Comparison of ENCODE assay signal across 8 cellular contexts in the genomic region with DNA sequence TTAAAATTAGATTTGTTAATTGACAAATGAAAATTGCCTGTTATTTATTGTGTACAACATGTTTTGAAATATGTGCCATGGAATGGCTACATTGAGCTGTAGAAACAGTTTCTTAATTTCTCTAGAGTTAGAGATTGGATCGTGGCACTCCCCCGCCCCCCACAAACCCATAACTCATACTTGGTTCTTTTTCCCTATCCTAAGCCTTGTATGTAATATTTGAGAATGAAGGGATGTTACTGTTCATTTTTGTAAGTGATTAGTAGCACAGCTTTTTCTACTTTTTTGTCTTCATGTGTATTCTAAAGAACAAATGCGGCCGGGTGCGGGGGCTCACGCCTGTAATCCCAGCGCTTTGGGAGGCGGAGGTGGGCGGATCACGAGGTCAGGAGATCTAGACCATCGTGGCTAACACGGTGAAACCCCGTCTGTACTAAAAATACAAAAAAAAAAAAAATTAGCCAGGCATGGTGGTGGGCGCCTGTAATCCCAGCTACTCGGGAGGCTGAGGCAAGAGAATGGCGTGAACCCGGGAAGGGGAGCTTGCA. TPM values are rescaled to one million over a fixed set of nuclear protein-coding genes. Genes with fewer than 3 reads are reported as not detected.
DNase-seq lines count a peak whose midpoint lies in the region; ATAC-seq, FAIRE-seq and TF ChIP-seq lines count a peak whose summit lies in the region.
"Not testable (repeated sequence)": the region's sequence is repeated elsewhere in the genome, so short reads cannot be mapped to it uniquely, and the experiment has no call there.

No MANE protein-coding gene starts in this region.

- H3K9me1 ChIP-seq in K562 (ENCODE audit: control insufficient read depth, insufficient read depth, low read length) = not testable (repeated sequence)

- not testable (repeated sequence) for H3K9ac ChIP-seq in KMS-11; stomach smooth muscle (ENCODE audit: low read length in 2 of 2)
- H3K9ac ChIP-seq in SK-N-SH = peak overlapping the region; percentile 94; the same call in 1 of the 2 replicates
- H3K9ac ChIP-seq in K562 (ENCODE audit: insufficient read depth in 1 of 2, low read depth in 2 of 2, low read length in 2 of 2) = peak overlapping the region in 1 of 2 experiments; percentile 99; a peak in 2 of 4 replicates
- H3K9ac ChIP-seq in iPS-18a (ENCODE audit: low read length) = peak overlapping the region; percentile 90

- TF ChIP-seq RAD21 in SK-N-SH (IDR thresholded peaks at IDR 0.05; ENCODE audit: low read length); K562 (CRISPR knock-in tag; conservative IDR thresholded peaks at IDR 0.05 in 1 of 2, IDR thresholded peaks at IDR 0.05 in 1 of 2): not testable (repeated sequence)

- TF ChIP-seq CTCF in BE2C (IDR thresholded peaks at IDR 0.05; ENCODE audit: low read depth, low read length); KMS-11 (conservative IDR thresholded peaks at IDR 0.05; ENCODE audit: low read depth, low read length); SK-N-SH (IDR thresholded peaks at IDR 0.05); K562 (IDR thresholded peaks at IDR 0.05 in 2 of 3, conservative IDR thresholded peaks at IDR 0.05 in 1 of 3; ENCODE audit: insufficient read depth in 2 of 3, low read depth in 1 of 3, low read length in 3 of 3); fibroblast of villous mesenchyme (IDR thresholded peaks at IDR 0.05; ENCODE audit: insufficient read depth, low read depth, low read length); osteoblast (IDR thresholded peaks at IDR 0.05; ENCODE audit: extremely low read depth, low read depth, low read length): not testable (repeated sequence)

- not testable (repeated sequence) for ATAC-seq in K562

- in situ Hi-C loops in K562 (cut with MboI) = not testable (repeated sequence)

- not testable (repeated sequence) for H2AFZ ChIP-seq in KMS-11 (ENCODE audit: low read depth); SK-N-SH (ENCODE audit: low read depth); osteoblast (ENCODE audit: low read length)
- H2AFZ ChIP-seq in K562 (ENCODE audit: low read depth, low read length) = peak overlapping the region; percentile 51; the same call in 1 of the 2 replicates

- not testable (repeated sequence) for BruUV-seq in K562 (replicated peaks; lab: Mats Ljungman, UMichigan)

- DNase-seq in BE2C; SK-N-SH; fibroblast of villous mesenchyme (ENCODE audit: low read depth); osteoblast (ENCODE audit: insufficient read length, low spot score, missing footprints): not testable (repeated sequence)
- DNase-seq in K562 (ENCODE audit: extremely low read depth in 1 of 4, low spot score in 3 of 4) = peak in 1 of 4 experiments; percentile 25

- H3K27me3 ChIP-seq in BE2C; KMS-11 (ENCODE audit: insufficient read depth, low read depth); SK-N-SH (ENCODE audit: insufficient read depth); K562 (ENCODE audit: control insufficient read depth in 2 of 2, insufficient read depth in 2 of 2, low read length in 2 of 2); iPS-18a (ENCODE audit: control insufficient read depth, insufficient read depth, low read length); osteoblast (ENCODE audit: insufficient read depth, low read length); stomach smooth muscle (ENCODE audit: control insufficient read depth in 1 of 2, insufficient read depth in 2 of 2, low read length in 2 of 2): not testable (repeated sequence)

- intact Hi-C loops in K562 (cut with micrococcal nuclease) = not testable (repeated sequence)

- CTCF ChIA-PET in SK-N-SH (lab: Yijun Ruan, JAX) = interaction anchor here (1.2 to 5.8 kb wide), 10 partner anchors 13 to 349 kb away, joined by 3 to 34 read pairs (median 5); a partner anchor contains a TSS
- CTCF ChIA-PET in K562 (lab: Yijun Ruan, JAX; ENCODE audit: low intra/inter-chr PET ratio) = not testable (repeated sequence)

- H3K4me3 ChIP-seq in BE2C (ENCODE audit: low read depth, low read length) (peak overlapping the region; percentile 82), SK-N-SH (ENCODE audit: low read depth in 2 of 2, low read length in 1 of 2) (peak overlapping the region in 1 of 2 experiments; percentile 93; a peak in 2 of 4 replicates), K562 (peak overlapping the region; percentile 64), fibroblast of villous mesenchyme (ENCODE audit: low read depth, low read length) (peak overlapping the region; percentile 94)
- H3K4me3 ChIP-seq in KMS-11 (IDR thresholded peaks at IDR 0.05; ENCODE audit: insufficient read depth, low read depth, low read length); iPS-18a (ENCODE audit: low read length); osteoblast (ENCODE audit: insufficient read depth, low read length); stomach smooth muscle (ENCODE audit: low read length in 2 of 2): not testable (repeated sequence)

- H4K20me1 ChIP-seq in KMS-11 (ENCODE audit: insufficient read depth) (peaks cover 16% of the 10 kb centered on the region), SK-N-SH (ENCODE audit: insufficient read depth) (peaks cover 16% of the 10 kb centered on the region), K562 (replicated peaks; ENCODE audit: control insufficient read depth, insufficient read depth, low read length) (peaks cover 17% of the 10 kb centered on the region), osteoblast (ENCODE audit: insufficient read depth, low read length) (peaks cover 16% of the 10 kb centered on the region)

- not testable (repeated sequence) for TF ChIP-seq EP300 in SK-N-SH (IDR thresholded peaks at IDR 0.05; ENCODE audit: borderline replicate concordance in 1 of 2, low read depth in 1 of 2, low read length in 1 of 2); K562 (IDR thresholded peaks at IDR 0.05; ENCODE audit: low read length)

- not testable (repeated sequence) for FAIRE-seq in K562 (lab: Jason Lieb, UNC)

- H3F3A ChIP-seq in SK-N-SH (replicated peaks; ENCODE audit: insufficient read depth) = peaks cover 18% of the 10 kb centered on the region

- TF ChIP-seq POLR2A in K562 (conservative IDR thresholded peaks at IDR 0.05) = not testable (repeated sequence)

- H3K27ac ChIP-seq in KMS-11; iPS-18a (ENCODE audit: low read length); osteoblast (ENCODE audit: low read depth, low read length): not testable (repeated sequence)
- H3K27ac ChIP-seq in SK-N-SH (ENCODE audit: low read depth in 2 of 2, low read length in 1 of 2) (0 out of 4 replicates have a peak overlapping the region, but pooled peaks of 1 of the 2 experiments have one; percentile 100), K562 (ENCODE audit: extremely low read depth, low read depth, low read length) (peak overlapping the region; percentile 62; the same call in 2 of the 3 replicates), stomach smooth muscle (ENCODE audit: low read length) (peak overlapping the region; percentile 67)

- POLR2A ChIA-PET in SK-N-SH (lab: Yijun Ruan, JAX) (interaction anchor here (0.6 to 4.6 kb wide), 4 partner anchors 9 to 213 kb away, joined by 3 to 47 read pairs (median 4); a partner anchor contains a TSS), K562 (lab: Yijun Ruan, JAX) (interaction anchor here (1.0 to 3.1 kb wide), 4 partner anchors 9 to 183 kb away, joined by 3 to 31 read pairs (median 3); no protein-coding TSS in a partner anchor)

- H3K4me1 ChIP-seq in BE2C = not testable (repeated sequence)
- H3K4me1 ChIP-seq in KMS-11 (ENCODE audit: low read depth, poor library complexity, severe bottlenecking) = peaks cover 27% of the 10 kb centered on the region
- peaks cover 12 to 22% of the 10 kb centered on the region in 2 experiments; a peak in 3 of 4 replicates for H3K4me1 ChIP-seq in SK-N-SH (ENCODE audit: control insufficient read depth in 1 of 2, insufficient read depth in 2 of 2, low read depth in 1 of 2, low read length in 1 of 2)
- H3K4me1 ChIP-seq in K562 (replicated peaks in 1 of 2; ENCODE audit: control insufficient read depth in 2 of 2, insufficient read depth in 2 of 2, low read length in 2 of 2) = peaks cover 5 to 14% of the 10 kb centered on the region in 2 experiments; a peak in 4 of 5 replicates
- H3K4me1 ChIP-seq in iPS-18a (ENCODE audit: control insufficient read depth, low read depth, low read length) = peaks cover 12% of the 10 kb centered on the region
- peaks cover 22% of the 10 kb centered on the region for H3K4me1 ChIP-seq in osteoblast (ENCODE audit: insufficient read depth, low read length)
- peaks cover 21% of the 10 kb centered on the region for H3K4me1 ChIP-seq in stomach smooth muscle (ENCODE audit: control insufficient read depth, insufficient read depth, low read length)

- H3K9me3 ChIP-seq in BE2C; SK-N-SH; K562 (replicated peaks; ENCODE audit: control insufficient read depth, insufficient read depth, low read depth, low read length); iPS-18a (ENCODE audit: control insufficient read depth, low read depth, low read length); osteoblast (ENCODE audit: low read depth, low read length); stomach smooth muscle (ENCODE audit: control insufficient read depth in 2 of 2, low read length in 2 of 2): not testable (repeated sequence)

- WGBS in SK-N-SH (ENCODE audit: low lambda C conversion rate) = 95% methylated on average over 17 of the region's 17 CpGs
- 8% methylated on average over 14 of the region's 17 CpGs for WGBS in K562 (ENCODE audit: insufficient coverage, low coverage, missing lambda C conversion rate)

- H3K9me2 ChIP-seq in SK-N-SH = not testable (repeated sequence)

- H3K4me2 ChIP-seq in KMS-11 (peak overlapping the region; percentile 86), SK-N-SH (peak overlapping the region; percentile 94), K562 (ENCODE audit: insufficient read depth, low read length) (peak overlapping the region; percentile 88), osteoblast (ENCODE audit: insufficient read depth, low read length) (peak overlapping the region; percentile 82)

- H3K36me3 ChIP-seq in BE2C = peaks cover 24% of the 10 kb centered on the region
- peaks cover 16% of the 10 kb centered on the region for H3K36me3 ChIP-seq in KMS-11 (ENCODE audit: insufficient read depth)
- H3K36me3 ChIP-seq in SK-N-SH (replicated peaks in 1 of 2; ENCODE audit: control insufficient read depth in 1 of 2, insufficient read depth in 2 of 2, low read length in 1 of 2) = peaks cover 37 to 43% of the 10 kb centered on the region in 2 experiments
- peaks cover 48% of the 10 kb centered on the region for H3K36me3 ChIP-seq in K562 (ENCODE audit: control insufficient read depth, insufficient read depth, low read length)
- H3K36me3 ChIP-seq in iPS-18a (ENCODE audit: control insufficient read depth, low read depth, low read length) = peaks cover 37% of the 10 kb centered on the region
- peaks cover 31% of the 10 kb centered on the region for H3K36me3 ChIP-seq in osteoblast (ENCODE audit: insufficient read depth, low read length)
- H3K36me3 ChIP-seq in stomach smooth muscle (ENCODE audit: control insufficient read depth in 2 of 2, insufficient read depth in 2 of 2, low read length in 2 of 2) = peaks cover 11 to 22% of the 10 kb centered on the region in 2 donors

- H3K79me2 ChIP-seq in KMS-11 (ENCODE audit: insufficient read depth, low read depth) (peaks cover 44% of the 10 kb centered on the region), SK-N-SH (ENCODE audit: insufficient read depth) (peaks cover 59% of the 10 kb centered on the region), K562 (ENCODE audit: control insufficient read depth, insufficient read depth, low read length) (peaks cover 57% of the 10 kb centered on the region), osteoblast (ENCODE audit: insufficient read depth, low read length) (peaks cover 49% of the 10 kb centered on the region)

RNA-seq across cellular contexts. Expression of a gene that starts 1.7 kb away (rescaled TPM):
- polyA plus RNA-seq in BE2C (2012; ENCODE audit: insufficient read depth, insufficient read length, low read depth) = 7.5 TPM
- polyA plus RNA-seq in SK-N-SH (2012; rRNA removed) (22.7 and 28.3 TPM in 2 replicates), K562 (2011; rRNA removed) (23.7 and 24.4 TPM in 2 replicates), K562 (2014; fragmentation: Illumina TruSeq; extraction: Trizol) (15.0 and 17.9 TPM in 2 replicates), K562 (2014; fragmentation: Nextera tagmentation; extraction: Ambion mirVana) (10 to 100 TPM; 14.4 to 19.7 TPM), K562 (2014; rRNA removed) (19.9 and 22.8 TPM in 2 replicates)
- polyA plus RNA-seq in SK-N-SH (2012; cell fraction: cytosol; rRNA removed) = 24.9 and 26.3 TPM in 2 replicates
- 28.4 and 31.2 TPM in 2 replicates for polyA plus RNA-seq in SK-N-SH (2012; cell fraction: nucleus; rRNA removed)
- 145 and 147 TPM in 2 replicates for total RNA-seq in K562 (2011; cell fraction: chromatin; rRNA removed; ENCODE audit: low replicate concordance)
- total RNA-seq in K562 (2011; cell fraction: nucleolus; rRNA removed) = 84.1 and 87.6 TPM in 2 replicates
- total RNA-seq in K562 (2011; cell fraction: nucleoplasm; rRNA removed) = 125 and 138 TPM in 2 replicates
- total RNA-seq in K562 (2014; rRNA removed) (15.5 and 25.6 TPM in 2 replicates), K562 (2014; rRNA removed; fragmentation: Illumina TruSeq; extraction: Trizol) (20.9 and 21.8 TPM in 2 replicates), K562 (2015; rRNA removed; fragmentation: Illumina TruSeq; extraction: Trizol) (21.6 and 24.1 TPM in 2 replicates), K562 (2021) (24.5 and 26.2 TPM in 2 replicates), fibroblast of villous mesenchyme (31.9 and 44.5 TPM in 2 replicates), osteoblast (42.0 and 45.4 TPM in 2 replicates)
- polyA plus RNA-seq in K562 (2011; cell fraction: cytosol; rRNA removed) = 20.6 and 23.7 TPM in 2 replicates
- polyA plus RNA-seq in K562 (2011; cell fraction: nucleus; rRNA removed) = 57.8 and 68.3 TPM in 2 replicates
- 21.9 and 28.2 TPM in 2 replicates for polyA plus RNA-seq in K562 (2012)
- polyA minus RNA-seq in K562 (2011; rRNA and poly(A)+ RNA removed) = 30.5 and 35.7 TPM in 2 replicates
- polyA minus RNA-seq in K562 (2011; cell fraction: cytosol; rRNA and poly(A)+ RNA removed) = 16.4 and 22.1 TPM in 2 replicates
- 30.6 and 40.5 TPM in 2 replicates for polyA minus RNA-seq in K562 (2011; cell fraction: nucleus; rRNA and poly(A)+ RNA removed)

RNA-seq across cellular contexts. Expression of a gene that starts 2.5 kb away (rescaled TPM):
- 297 TPM for polyA plus RNA-seq in BE2C (2012; ENCODE audit: insufficient read depth, insufficient read length, low read depth)
- polyA plus RNA-seq in SK-N-SH (2012; rRNA removed) (211 and 271 TPM in 2 replicates), K562 (2011; rRNA removed) (422 and 444 TPM in 2 replicates), K562 (2014; fragmentation: Illumina TruSeq; extraction: Trizol) (379 and 393 TPM in 2 replicates), K562 (2014; fragmentation: Nextera tagmentation; extraction: Ambion mirVana) (100 to 1,000 TPM; 161 to 186 TPM), K562 (2014; rRNA removed) (579 and 682 TPM in 2 replicates)
- polyA plus RNA-seq in SK-N-SH (2012; cell fraction: cytosol; rRNA removed) = 162 and 197 TPM in 2 replicates
- 1,226 and 1,940 TPM in 2 replicates for polyA plus RNA-seq in SK-N-SH (2012; cell fraction: nucleus; rRNA removed)
- total RNA-seq in K562 (2011; cell fraction: chromatin; rRNA removed; ENCODE audit: low replicate concordance) = 541 and 860 TPM in 2 replicates
- total RNA-seq in K562 (2011; cell fraction: nucleolus; rRNA removed) = 738 and 811 TPM in 2 replicates
- 625 and 722 TPM in 2 replicates for total RNA-seq in K562 (2011; cell fraction: nucleoplasm; rRNA removed)
- total RNA-seq in K562 (2014; rRNA removed) (583 and 1,185 TPM in 2 replicates), K562 (2014; rRNA removed; fragmentation: Illumina TruSeq; extraction: Trizol) (261 and 276 TPM in 2 replicates), K562 (2015; rRNA removed; fragmentation: Illumina TruSeq; extraction: Trizol) (339 and 353 TPM in 2 replicates), K562 (2021) (499 and 569 TPM in 2 replicates), fibroblast of villous mesenchyme (152 and 165 TPM in 2 replicates), osteoblast (88.7 and 102 TPM in 2 replicates)
- 268 and 523 TPM in 2 replicates for polyA plus RNA-seq in K562 (2011; cell fraction: cytosol; rRNA removed)
- 1,783 and 2,637 TPM in 2 replicates for polyA plus RNA-seq in K562 (2011; cell fraction: nucleus; rRNA removed)
- polyA plus RNA-seq in K562 (2012) = 310 and 372 TPM in 2 replicates
- 180 and 185 TPM in 2 replicates for polyA minus RNA-seq in K562 (2011; rRNA and poly(A)+ RNA removed)
- 370 and 404 TPM in 2 replicates for polyA minus RNA-seq in K562 (2011; cell fraction: cytosol; rRNA and poly(A)+ RNA removed)
- polyA minus RNA-seq in K562 (2011; cell fraction: nucleus; rRNA and poly(A)+ RNA removed) = 793 and 922 TPM in 2 replicates

RNA-seq across cellular contexts. Expression of a gene that starts 13.0 kb away (rescaled TPM):
- 18.0 TPM for polyA plus RNA-seq in BE2C (2012; ENCODE audit: insufficient read depth, insufficient read length, low read depth)
- polyA plus RNA-seq in SK-N-SH (2012; rRNA removed) (75.9 and 96.8 TPM in 2 replicates), K562 (2011; rRNA removed) (56.7 and 67.3 TPM in 2 replicates), K562 (2014; fragmentation: Illumina TruSeq; extraction: Trizol) (41.6 and 44.1 TPM in 2 replicates), K562 (2014; fragmentation: Nextera tagmentation; extraction: Ambion mirVana) (10 to 100 TPM; 42.2 to 46.1 TPM), K562 (2014; rRNA removed) (46.6 and 58.5 TPM in 2 replicates)
- 87.6 and 89.2 TPM in 2 replicates for polyA plus RNA-seq in SK-N-SH (2012; cell fraction: cytosol; rRNA removed)
- 80.8 and 107 TPM in 2 replicates for polyA plus RNA-seq in SK-N-SH (2012; cell fraction: nucleus; rRNA removed)
- 39.2 and 44.3 TPM in 2 replicates for total RNA-seq in K562 (2011; cell fraction: chromatin; rRNA removed; ENCODE audit: low replicate concordance)
- 29.1 and 31.7 TPM in 2 replicates for total RNA-seq in K562 (2011; cell fraction: nucleolus; rRNA removed)
- total RNA-seq in K562 (2011; cell fraction: nucleoplasm; rRNA removed) = 28.7 and 31.7 TPM in 2 replicates
- total RNA-seq in K562 (2014; rRNA removed) (29.4 and 32.9 TPM in 2 replicates), K562 (2014; rRNA removed; fragmentation: Illumina TruSeq; extraction: Trizol) (37.3 and 47.0 TPM in 2 replicates), K562 (2015; rRNA removed; fragmentation: Illumina TruSeq; extraction: Trizol) (24.1 and 29.5 TPM in 2 replicates), K562 (2021) (36.5 TPM in 2 replicates), fibroblast of villous mesenchyme (27.1 and 30.2 TPM in 2 replicates), osteoblast (25.7 and 28.6 TPM in 2 replicates)
- polyA plus RNA-seq in K562 (2011; cell fraction: cytosol; rRNA removed) = 40.2 and 42.2 TPM in 2 replicates
- 39.8 and 45.6 TPM in 2 replicates for polyA plus RNA-seq in K562 (2011; cell fraction: nucleus; rRNA removed)
- 44.3 and 52.0 TPM in 2 replicates for polyA plus RNA-seq in K562 (2012)
- 29.0 and 31.8 TPM in 2 replicates for polyA minus RNA-seq in K562 (2011; rRNA and poly(A)+ RNA removed)
- 6.7 and 12.1 TPM in 2 replicates for polyA minus RNA-seq in K562 (2011; cell fraction: cytosol; rRNA and poly(A)+ RNA removed)
- 9.2 and 15.1 TPM in 2 replicates for polyA minus RNA-seq in K562 (2011; cell fraction: nucleus; rRNA and poly(A)+ RNA removed)

RNA-seq across cellular contexts. Expression of a gene that starts 13.2 kb away (rescaled TPM):
- 93.3 TPM for polyA plus RNA-seq in BE2C (2012; ENCODE audit: insufficient read depth, insufficient read length, low read depth)
- 20.1 and 23.3 TPM in 2 replicates for polyA plus RNA-seq in SK-N-SH (2012; rRNA removed)
- polyA plus RNA-seq in SK-N-SH (2012; cell fraction: cytosol; rRNA removed) = 15.2 and 15.7 TPM in 2 replicates
- 60.2 and 109 TPM in 2 replicates for polyA plus RNA-seq in SK-N-SH (2012; cell fraction: nucleus; rRNA removed)
- 39.0 and 102 TPM in 2 replicates for total RNA-seq in K562 (2011; cell fraction: chromatin; rRNA removed; ENCODE audit: low replicate concordance)
- 54.7 and 69.0 TPM in 2 replicates for total RNA-seq in K562 (2011; cell fraction: nucleolus; rRNA removed)
- total RNA-seq in K562 (2011; cell fraction: nucleoplasm; rRNA removed) = 46.6 and 49.9 TPM in 2 replicates
- 40.2 and 40.7 TPM in 2 replicates for total RNA-seq in K562 (2014; rRNA removed)
- 23.4 and 28.1 TPM in 2 replicates for total RNA-seq in K562 (2014; rRNA removed; fragmentation: Illumina TruSeq; extraction: Trizol)
- total RNA-seq in K562 (2015; rRNA removed; fragmentation: Illumina TruSeq; extraction: Trizol) = 37.4 and 38.5 TPM in 2 replicates
- 47.9 and 52.3 TPM in 2 replicates for total RNA-seq in K562 (2021)
- polyA plus RNA-seq in K562 (2011; rRNA removed) = 22.2 and 30.9 TPM in 2 replicates
- 25.7 and 30.0 TPM in 2 replicates for polyA plus RNA-seq in K562 (2011; cell fraction: cytosol; rRNA removed)
- polyA plus RNA-seq in K562 (2011; cell fraction: nucleus; rRNA removed) = 83.8 and 88.4 TPM in 2 replicates
- 50.5 and 52.4 TPM in 2 replicates for polyA plus RNA-seq in K562 (2012)
- 36.5 and 38.2 TPM in 2 replicates for polyA plus RNA-seq in K562 (2014; fragmentation: Illumina TruSeq; extraction: Trizol)
- 10 to 100 TPM in 1 of 2 experiments, 1 to 10 TPM in 1; 2.5 to 10.5 TPM for polyA plus RNA-seq in K562 (2014; fragmentation: Nextera tagmentation; extraction: Ambion mirVana)
- 36.3 and 40.9 TPM in 2 replicates for polyA plus RNA-seq in K562 (2014; rRNA removed)
- polyA minus RNA-seq in K562 (2011; rRNA and poly(A)+ RNA removed) = 13.2 and 15.1 TPM in 2 replicates
- 17.1 and 17.9 TPM in 2 replicates for polyA minus RNA-seq in K562 (2011; cell fraction: cytosol; rRNA and poly(A)+ RNA removed)
- 12.0 and 22.5 TPM in 2 replicates for polyA minus RNA-seq in K562 (2011; cell fraction: nucleus; rRNA and poly(A)+ RNA removed)
- total RNA-seq in fibroblast of villous mesenchyme = 24.2 and 25.8 TPM in 2 replicates
- 18.8 and 21.5 TPM in 2 replicates for total RNA-seq in osteoblast

RNA-seq across cellular contexts. Expression of a gene that starts 28.9 kb away (rescaled TPM):
- polyA plus RNA-seq in BE2C (2012; ENCODE audit: insufficient read depth, insufficient read length, low read depth) = 240 TPM
- polyA plus RNA-seq in SK-N-SH (2012; rRNA removed) (154 and 187 TPM in 2 replicates), K562 (2011; rRNA removed) (36.8 and 38.4 TPM in 2 replicates), K562 (2014; fragmentation: Illumina TruSeq; extraction: Trizol) (24.4 and 25.0 TPM in 2 replicates), K562 (2014; fragmentation: Nextera tagmentation; extraction: Ambion mirVana) (1 to 10 TPM; 2.6 to 3.2 TPM), K562 (2014; rRNA removed) (14.4 and 22.0 TPM in 2 replicates)
- polyA plus RNA-seq in SK-N-SH (2012; cell fraction: cytosol; rRNA removed) = 223 and 232 TPM in 2 replicates
- 55.0 and 81.5 TPM in 2 replicates for polyA plus RNA-seq in SK-N-SH (2012; cell fraction: nucleus; rRNA removed)
- 7.4 and 13.0 TPM in 2 replicates for total RNA-seq in K562 (2011; cell fraction: chromatin; rRNA removed; ENCODE audit: low replicate concordance)
- 13.7 and 15.5 TPM in 2 replicates for total RNA-seq in K562 (2011; cell fraction: nucleolus; rRNA removed)
- 17.9 and 28.3 TPM in 2 replicates for total RNA-seq in K562 (2011; cell fraction: nucleoplasm; rRNA removed)
- total RNA-seq in K562 (2014; rRNA removed) (14.1 and 17.1 TPM in 2 replicates), K562 (2014; rRNA removed; fragmentation: Illumina TruSeq; extraction: Trizol) (17.8 and 18.9 TPM in 2 replicates), K562 (2015; rRNA removed; fragmentation: Illumina TruSeq; extraction: Trizol) (8.2 and 8.8 TPM in 2 replicates), K562 (2021) (12.8 and 14.3 TPM in 2 replicates), fibroblast of villous mesenchyme (244 and 267 TPM in 2 replicates), osteoblast (352 and 388 TPM in 2 replicates)
- 14.5 and 26.4 TPM in 2 replicates for polyA plus RNA-seq in K562 (2011; cell fraction: cytosol; rRNA removed)
- polyA plus RNA-seq in K562 (2011; cell fraction: nucleus; rRNA removed) = 17.3 and 17.5 TPM in 2 replicates
- polyA plus RNA-seq in K562 (2012) = 9.6 and 28.4 TPM in 2 replicates
- polyA minus RNA-seq in K562 (2011; rRNA and poly(A)+ RNA removed) = 15.4 and 21.1 TPM in 2 replicates
- 13.4 and 15.8 TPM in 2 replicates for polyA minus RNA-seq in K562 (2011; cell fraction: cytosol; rRNA and poly(A)+ RNA removed)
- 1.6 and 4.3 TPM in 2 replicates for polyA minus RNA-seq in K562 (2011; cell fraction: nucleus; rRNA and poly(A)+ RNA removed)
